In the genomic region with DNA sequence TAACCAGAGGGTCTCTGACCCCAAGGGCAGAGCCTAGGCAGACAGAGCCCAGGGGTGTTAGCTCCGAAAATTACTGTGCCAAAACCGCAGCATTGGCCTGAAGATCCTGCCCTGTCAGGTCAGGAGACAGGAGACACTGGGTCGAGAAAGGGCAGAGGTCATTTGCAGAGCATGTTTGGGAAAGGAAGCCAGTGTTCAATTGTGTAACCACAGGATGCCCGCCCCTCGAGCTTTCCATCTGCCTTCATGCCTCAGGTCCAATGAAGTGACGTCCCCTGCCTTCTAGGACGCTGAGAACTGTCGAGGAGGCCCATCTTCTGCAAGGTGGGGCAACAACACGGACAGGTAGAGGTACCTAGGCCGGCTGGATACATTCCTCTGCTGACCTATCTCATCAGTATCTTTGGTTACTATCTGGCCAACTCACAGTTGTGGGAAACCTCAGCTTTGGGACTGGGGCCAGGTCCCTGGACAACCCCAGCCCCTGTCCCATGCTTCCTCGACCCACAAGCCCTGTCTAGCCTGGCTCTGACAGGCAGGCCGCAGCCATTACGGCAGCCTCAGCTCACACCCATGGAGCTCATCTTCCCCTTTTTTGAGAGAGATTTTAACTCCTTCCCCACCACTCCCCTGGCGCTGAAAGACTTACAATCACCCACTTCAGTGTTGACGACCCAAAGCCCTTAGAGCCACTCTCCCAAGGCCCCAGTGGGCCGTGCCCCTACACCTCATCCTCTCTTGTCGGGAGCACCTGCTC, we compare ENCODE assay signal across 8 cellular contexts. TPM values are rescaled to one million over a fixed set of nuclear protein-coding genes. Genes with fewer than 3 reads are reported as not detected.
DNase-seq lines count a peak whose midpoint lies in the region; ATAC-seq, FAIRE-seq and TF ChIP-seq lines count a peak whose summit lies in the region.

No MANE protein-coding gene starts in this region.

- no peaks in the 10 kb centered on the region for H3K9me3 ChIP-seq in CD8-positive, alpha-beta T cell (ENCODE audit: low read length)
- H3K9me3 ChIP-seq in adrenal gland (replicated peaks in 1 of 3) (no peaks in the 10 kb centered on the region), iPS DF 6.9 (ENCODE audit: control insufficient read depth, insufficient read depth, low read length) (no peaks in the 10 kb centered on the region), small intestine (ENCODE audit: control insufficient read depth, low read depth) (no peaks in the 10 kb centered on the region)

- no peak for TF ChIP-seq CTCF in CD8-positive, alpha-beta T cell (IDR thresholded peaks at IDR 0.05)
- TF ChIP-seq CTCF in adrenal gland (IDR thresholded peaks at IDR 0.05): no peak

- peak overlapping the region; percentile 64 for H3K4me3 ChIP-seq in CD8-positive, alpha-beta T cell (ENCODE audit: low read depth, low read length)
- H3K4me3 ChIP-seq in adrenal gland (peak overlapping the region; percentile 71 to 96 (median 86)), iPS DF 6.9 (ENCODE audit: low read length) (peak overlapping the region; percentile 76; the same call in 1 of the 2 replicates), small intestine (ENCODE audit: low read depth in 1 of 2, low read length in 2 of 2) (peak overlapping the region; percentile 97)

- intact Hi-C loops in CD8-positive, alpha-beta T cell (cut with DNase I, micrococcal nuclease): loop anchor here in 1 of 2 experiments (10.0 kb wide), 1 partner anchor 742 kb away; a partner anchor contains a TSS
- intact Hi-C loops in adrenal gland (cut with DNase I): no loop called here

- H3K4me1 ChIP-seq in CD8-positive, alpha-beta T cell (ENCODE audit: insufficient read depth, low read length): peaks cover 22% of the 10 kb centered on the region
- H3K4me1 ChIP-seq in adrenal gland (replicated peaks in 1 of 2): peaks cover 8 to 33% of the 10 kb centered on the region in 2 donors
- peaks cover 6% of the 10 kb centered on the region for H3K4me1 ChIP-seq in iPS DF 6.9 (ENCODE audit: control insufficient read depth, insufficient read depth, low read length)
- peaks cover 2 to 7% of the 10 kb centered on the region in 2 donors for H3K4me1 ChIP-seq in small intestine (ENCODE audit: control insufficient read depth in 2 of 2, insufficient read depth in 1 of 2, low read depth in 1 of 2, low read length in 1 of 2)

- no peak for TF ChIP-seq POLR2A in adrenal gland (IDR thresholded peaks at IDR 0.05)

- POLR2A ChIA-PET in CD8-positive, alpha-beta T cell (lab: Charles Lee): interaction anchor here (0.7 to 3.4 kb wide), 2 partner anchors 12 to 17 kb away, joined by 3 to 15 read pairs; a partner anchor contains a TSS

- WGBS in adrenal gland, 4 donors: 4 to 10% (median 8%) methylated on average over 14 to 17 of the region's 17 CpGs
- no CpG with 5 or more reads among the region's 17 CpGs for WGBS in iPS DF 6.9 (ENCODE audit: insufficient coverage, insufficient read length)
- WGBS in small intestine, 3 donors: 11 to 13% (median 12%) methylated on average over 17 of the region's 17 CpGs

- FAIRE-seq in small intestine (lab: Jason Lieb, UNC): no peak

- H3K9me3 Mint-ChIP-seq in CD8-positive, alpha-beta T cell: no peaks in the 10 kb centered on the region

- peak overlapping the region; percentile 94 for H3K27ac Mint-ChIP-seq in CD8-positive, alpha-beta T cell

- ATAC-seq in CD8-positive, alpha-beta T cell: peak; percentile 41
- ATAC-seq in GM21526 (IDR thresholded peaks at IDR 0.05; ENCODE audit: low FRiP score, unreplicated experiment): peak; percentile 18
- no peak for ATAC-seq in GM18520 (IDR thresholded peaks at IDR 0.05; ENCODE audit: unreplicated experiment)

- peaks cover 42% of the 10 kb centered on the region for H3K4me1 Mint-ChIP-seq in CD8-positive, alpha-beta T cell (ENCODE audit: low read depth)

- peak in 1 of 7 experiments; percentile 22 for DNase-seq in CD8-positive, alpha-beta T cell
- DNase-seq in Kasumi-1 (lab: John Stamatoyannopoulos, UW) (peak; percentile 83 to 85), adrenal gland (peak in 6 of 7 donors; percentile 52 to 84 (median 71)), iPS DF 6.9 (ENCODE audit: low read depth, low spot score) (no peak), small intestine (peak; percentile 34), NCI-H526 (lab: John Stamatoyannopoulos, UW) (no peak)

- peaks cover 27% of the 10 kb centered on the region for H3K36me3 Mint-ChIP-seq in CD8-positive, alpha-beta T cell

- peak overlapping the region; percentile 92 for H3K4me3 Mint-ChIP-seq in CD8-positive, alpha-beta T cell

- H3K27me3 ChIP-seq in CD8-positive, alpha-beta T cell (ENCODE audit: insufficient read depth, low read length): no peaks in the 10 kb centered on the region
- no peaks in the 10 kb centered on the region for H3K27me3 ChIP-seq in adrenal gland
- H3K27me3 ChIP-seq in iPS DF 6.9 (ENCODE audit: control insufficient read depth, insufficient read depth, low read length): no peaks in the 10 kb centered on the region
- H3K27me3 ChIP-seq in small intestine (ENCODE audit: control insufficient read depth in 2 of 2, insufficient read depth in 2 of 2, low read length in 2 of 2): no peaks in the 10 kb centered on the region

- no peaks in the 10 kb centered on the region for H3K27me3 Mint-ChIP-seq in CD8-positive, alpha-beta T cell (ENCODE audit: low read depth)

- peak overlapping the region; percentile 40 for H3K27ac ChIP-seq in CD8-positive, alpha-beta T cell (ENCODE audit: low read depth, low read length)
- H3K27ac ChIP-seq in adrenal gland: peak overlapping the region; percentile 80 to 98 (median 87)
- no peak overlapping the region for H3K27ac ChIP-seq in iPS DF 6.9 (ENCODE audit: low read length)
- peak overlapping the region; percentile 72 to 91 for H3K27ac ChIP-seq in small intestine (ENCODE audit: low read depth in 1 of 2, low read length in 1 of 2)

- CTCF ChIA-PET in CD8-positive, alpha-beta T cell (lab: Charles Lee): interaction anchor here (0.7 to 3.9 kb wide), 6 partner anchors 8 to 315 kb away, joined by 3 to 16 read pairs (median 3); a partner anchor contains a TSS

- peaks cover 4% of the 10 kb centered on the region for H3K36me3 ChIP-seq in CD8-positive, alpha-beta T cell (ENCODE audit: insufficient read depth, low read length)
- H3K36me3 ChIP-seq in adrenal gland (replicated peaks in 1 of 2) (no peaks in the 10 kb centered on the region), iPS DF 6.9 (ENCODE audit: control insufficient read depth, insufficient read depth, low read length) (no peaks in the 10 kb centered on the region), small intestine (ENCODE audit: control insufficient read depth in 2 of 2, insufficient read depth in 2 of 2, low read length in 2 of 2) (peaks cover 0 to under 1% of the 10 kb centered on the region in 2 donors)

RNA-seq across cellular contexts. Expression of a gene that starts 1.3 kb away (rescaled TPM):
- total RNA-seq in CD8-positive, alpha-beta T cell: 10 to 100 TPM; 58.4 to 64.2 TPM
- 100 to 1,000 TPM in 1 of 8 donors, 10 to 100 TPM in 7; 34.3 to 115 (median 64.8) TPM for total RNA-seq in adrenal gland
- polyA plus RNA-seq in adrenal gland (10 to 100 TPM; 26.4 to 71.2 (median 28.6) TPM), small intestine (10 to 100 TPM; 17.4 to 23.0 (median 22.2) TPM)

RNA-seq across cellular contexts. Expression of a gene that starts 17.2 kb away (rescaled TPM):
- 100 to 1,000 TPM; 106 to 108 TPM for total RNA-seq in CD8-positive, alpha-beta T cell
- total RNA-seq in adrenal gland: 10 to 100 TPM in 5 of 8 donors, 1 to 10 TPM in 3; 2.5 to 35.8 (median 16.4) TPM
- polyA plus RNA-seq in adrenal gland (10 to 100 TPM; 13.4 to 45.4 (median 15.0) TPM), small intestine (1 to 10 TPM; 1.9 to 8.9 (median 2.5) TPM)

RNA-seq across cellular contexts. Expression of a gene that starts 20.5 kb away (rescaled TPM):
- total RNA-seq in CD8-positive, alpha-beta T cell: not detected
- under 1 TPM in 7 of 8 donors, not detected in 1; 0.14 to 0.49 (median 0.30) TPM for total RNA-seq in adrenal gland
- under 1 TPM; 0.02 to 0.24 (median 0.13) TPM for polyA plus RNA-seq in adrenal gland
- polyA plus RNA-seq in small intestine: under 1 TPM in 2 of 3 donors, not detected in 1; 0.22 to 0.37 TPM

RNA-seq across cellular contexts. Expression of a gene that starts 50.4 kb away (rescaled TPM):
- total RNA-seq in CD8-positive, alpha-beta T cell: 1 to 10 TPM; 1.7 to 1.9 TPM
- total RNA-seq in adrenal gland: under 1 TPM in 6 of 8 donors, not detected in 2; 0.10 to 0.54 (median 0.16) TPM
- polyA plus RNA-seq in adrenal gland (1 to 10 TPM in 1 of 3 donors, under 1 TPM in 1, not detected in 1; 0.48 to 1.0 TPM), small intestine (1 to 10 TPM in 1 of 3 donors, under 1 TPM in 1, not detected in 1; 0.27 to 1.0 TPM)

Comparison
In these comparisons a context has a peak if more than half of its experiments do, and no peak if none do; other contexts are left out.
1. DNase-seq: peak in Kasumi-1 (2 of 2), adrenal gland (6 of 7) and small intestine (single experiment); none in iPS DF 6.9 (single experiment) and NCI-H526 (0 of 2).
2. Peak in every context shown above with its lines, with median percentiles within 50 percentile points of each other: H3K4me3 ChIP-seq.